22 cellular contexts compared by ENCODE assay signal in genomic region chr1:248140846-248141245, GRCh38. TPM values are rescaled to one million over a fixed set of nuclear protein-coding genes. Genes with fewer than 3 reads are reported as not detected.
DNase-seq lines count a peak whose midpoint lies in the region; ATAC-seq and TF ChIP-seq lines count a peak whose summit lies in the region.
"Had no signal": no experiment of that assay in that cellular context is flagged by ENCODE, and none has a peak within 500 bp of the region (broad histone marks: within the 10 kb centered on the region; RNA-seq: fewer than 3 reads in every experiment).

No MANE protein-coding gene starts in this region.

- TF ChIP-seq CTCF in RWPE2 (IDR thresholded peaks at IDR 0.05; ENCODE audit: poor library complexity, severe bottlenecking) (no peak), mammary epithelial cell (conservative IDR thresholded peaks at IDR 0.05 in 1 of 2, IDR thresholded peaks at IDR 0.05 in 1 of 2; ENCODE audit: extremely low read depth in 1 of 2, insufficient read depth in 1 of 2, low read depth in 1 of 2, low read length in 2 of 2) (no peak), MM.1S (IDR thresholded peaks at IDR 0.05; ENCODE audit: low read length) (no peak)

- H3K27ac ChIP-seq in RWPE2 (ENCODE audit: poor library complexity, severe bottlenecking) (peak overlapping the region; percentile 64), mammary epithelial cell (ENCODE audit: insufficient read depth, low read depth, low read length) (no peak overlapping the region), MM.1S (ENCODE audit: low read length) (no peak overlapping the region)

- dilution Hi-C loops in mammary epithelial cell (cut with HindIII; ENCODE audit: low sequenced_read_pairs), result no loop called here

- H3K4me3 ChIP-seq in RWPE2 (ENCODE audit: severe bottlenecking), result no peak overlapping the region
- no peak overlapping the region for H3K4me3 ChIP-seq in mammary epithelial cell (replicated peaks in 1 of 3; ENCODE audit: insufficient read depth in 1 of 3, low read depth in 2 of 3, low read length in 3 of 3)
- H3K4me3 ChIP-seq in MM.1S (ENCODE audit: low read length), result no peak overlapping the region
- H3K4me3 ChIP-seq: GM12878, GM23338 had no signal

- DNase-seq in ELR (ENCODE audit: low read depth), result peak; percentile 19
- DNase-seq in HT1080 (ENCODE audit: low read depth), result peak; percentile 55
- DNase-seq in RWPE2 (ENCODE audit: low spot score), result no peak
- peak; percentile 19 for DNase-seq in mammary epithelial cell
- DNase-seq in MM.1S, result no peak
- DNase-seq in activated naive CD8-positive, alpha-beta T cell treated with anti-CD3 and anti-CD28 coated beads for 36 hours, result no peak
- DNase-seq: 8988T; C1 segment of cervical spinal cord; Calu3; CD4-positive, alpha-beta memory T cell; COR-L47; DMS153; DND-41; GDM1; H9; HFFc6 had no signal

- no peaks in the 10 kb centered on the region for H3K9me2 ChIP-seq in MM.1S (replicated peaks; ENCODE audit: insufficient read depth, low read length)

- H3K27ac Mint-ChIP-seq in activated naive CD8-positive, alpha-beta T cell treated with anti-CD3 and anti-CD28 coated beads for 36 hours, result no peak overlapping the region
- H3K27ac Mint-ChIP-seq: CD4-positive, alpha-beta memory T cell; GM23338; H9; HFFc6 had no signal

- H3K36me3 ChIP-seq in RWPE2 (ENCODE audit: low read depth) (no peaks in the 10 kb centered on the region), mammary epithelial cell (ENCODE audit: insufficient read depth, low read length) (no peaks in the 10 kb centered on the region), MM.1S (replicated peaks; ENCODE audit: insufficient read depth, low read length) (no peaks in the 10 kb centered on the region)

- 36% methylated on average over 1 of the region's 1 CpG for WGBS in mammary epithelial cell (ENCODE audit: low coverage, missing lambda C conversion rate)

- intact Hi-C loops in mammary epithelial cell (cut with micrococcal nuclease), result no loop called here

- H3K4me1 Mint-ChIP-seq in activated naive CD8-positive, alpha-beta T cell treated with anti-CD3 and anti-CD28 coated beads for 36 hours, result no peaks in the 10 kb centered on the region
- H3K4me1 Mint-ChIP-seq: CD4-positive, alpha-beta memory T cell; GM23338; H9 had no signal

- in situ Hi-C loops in mammary epithelial cell (cut with MboI; ENCODE audit: low sequenced_read_pairs in 2 of 2), result no loop called here

- no peaks in the 10 kb centered on the region for H4K20me1 ChIP-seq in mammary epithelial cell (ENCODE audit: insufficient read depth, low read length)
- no peaks in the 10 kb centered on the region for H4K20me1 ChIP-seq in MM.1S (ENCODE audit: insufficient read depth, low read length)

- no peaks in the 10 kb centered on the region for H3F3A ChIP-seq in MM.1S (ENCODE audit: insufficient read depth, low read length)

- H3K4me3 Mint-ChIP-seq in activated naive CD8-positive, alpha-beta T cell treated with anti-CD3 and anti-CD28 coated beads for 36 hours, result no peak overlapping the region
- H3K4me3 Mint-ChIP-seq: CD4-positive, alpha-beta memory T cell; GM23338; H9; HFFc6 had no signal

- ATAC-seq in RWPE2 (ENCODE audit: low read depth) (peak; percentile 76), GM18909 (IDR thresholded peaks at IDR 0.05; ENCODE audit: poor library complexity, unreplicated experiment) (no peak)
- ATAC-seq: GM12878, GM23338 had no signal

- no peaks in the 10 kb centered on the region for H3K9me3 Mint-ChIP-seq in activated naive CD8-positive, alpha-beta T cell treated with anti-CD3 and anti-CD28 coated beads for 36 hours

- H3K9ac ChIP-seq in mammary epithelial cell (ENCODE audit: insufficient read depth, low read length) (no peak overlapping the region), MM.1S (ENCODE audit: low read length) (no peak overlapping the region)

- BruUV-seq in mammary epithelial cell (replicated peaks; lab: Mats Ljungman, UMichigan), result no TSS peak

- H3K27me3 ChIP-seq in RWPE2 (ENCODE audit: insufficient read depth, poor library complexity, severe bottlenecking) (no peaks in the 10 kb centered on the region), mammary epithelial cell (ENCODE audit: insufficient read depth, low read length) (no peaks in the 10 kb centered on the region), MM.1S (replicated peaks; ENCODE audit: insufficient read depth, low read length) (no peaks in the 10 kb centered on the region)

- H3K9me3 ChIP-seq in RWPE2 (ENCODE audit: severe bottlenecking), result no peaks in the 10 kb centered on the region
- H3K9me3 ChIP-seq in mammary epithelial cell (replicated peaks; ENCODE audit: insufficient read depth, low read length), result peaks cover 8% of the 10 kb centered on the region
- no peaks in the 10 kb centered on the region for H3K9me3 ChIP-seq in MM.1S (replicated peaks; ENCODE audit: insufficient read depth, low read length)

- peaks cover 6% of the 10 kb centered on the region for H3K27me3 Mint-ChIP-seq in activated naive CD8-positive, alpha-beta T cell treated with anti-CD3 and anti-CD28 coated beads for 36 hours
- H3K27me3 Mint-ChIP-seq: CD4-positive, alpha-beta memory T cell had no signal

- H3K4me2 ChIP-seq in mammary epithelial cell (ENCODE audit: insufficient read depth, low read depth, low read length) (no peak overlapping the region), MM.1S (ENCODE audit: low read depth, low read length) (no peak overlapping the region)
- H3K4me2 ChIP-seq: GM23338 had no signal

- H3K79me2 ChIP-seq in mammary epithelial cell (ENCODE audit: insufficient read depth, low read length) (no peaks in the 10 kb centered on the region), MM.1S (ENCODE audit: low read length) (no peaks in the 10 kb centered on the region)

- H2AFZ ChIP-seq in mammary epithelial cell (ENCODE audit: low read depth, low read length), result no peak overlapping the region
- H2AFZ ChIP-seq in MM.1S (ENCODE audit: low read length), result no peak overlapping the region
- H2AFZ ChIP-seq: GM23338 had no signal

- H3K4me1 ChIP-seq in RWPE2 (ENCODE audit: insufficient read depth, poor library complexity, severe bottlenecking) (peaks cover 11% of the 10 kb centered on the region), mammary epithelial cell (ENCODE audit: insufficient read depth, low read length) (no peaks in the 10 kb centered on the region), MM.1S (ENCODE audit: low read length) (peaks cover 8% of the 10 kb centered on the region)

- H3K36me3 Mint-ChIP-seq in activated naive CD8-positive, alpha-beta T cell treated with anti-CD3 and anti-CD28 coated beads for 36 hours, result no peaks in the 10 kb centered on the region
- H3K36me3 Mint-ChIP-seq: CD4-positive, alpha-beta memory T cell had no signal

- CTCF ChIA-PET in mammary epithelial cell (lab: Charles Lee; ENCODE audit: low non-redundant PET), result no interaction called here

RNA-seq across cellular contexts. Expression of gene OR2M5, which starts 4.1 kb away (rescaled TPM):
- not detected in 2 replicates for total RNA-seq in HT1080 (2014; rRNA removed; shearing (Covaris generic))
- polyA plus RNA-seq in HT1080 (2015; cell fraction: cytosol; rRNA removed), result not detected in 2 replicates
- not detected in 2 replicates for polyA plus RNA-seq in HT1080 (2015; cell fraction: nucleus; rRNA removed)
- not detected for total RNA-seq in mammary epithelial cell
- polyA plus RNA-seq in mammary epithelial cell, result not detected
- not detected for polyA minus RNA-seq in mammary epithelial cell
- not detected for total RNA-seq in activated naive CD8-positive, alpha-beta T cell treated with anti-CD3 and anti-CD28 coated beads for 36 hours
- total RNA-seq: A673; Calu3; CD4-positive, alpha-beta memory T cell; GM12878; GM23338; H4; H9; HFFc6 had no signal
- polyA plus RNA-seq: BJ; CD4-positive, alpha-beta memory T cell; GM12878; GM23338 had no signal

RNA-seq across cellular contexts. Expression of gene OR2M2, which starts 33.8 kb away (rescaled TPM):
- total RNA-seq in HT1080 (2014; rRNA removed; shearing (Covaris generic)), result not detected in 2 replicates
- polyA plus RNA-seq in HT1080 (2015; cell fraction: cytosol; rRNA removed), result 0.08 TPM in 1 of 2 replicates, not detected in the other
- not detected in 2 replicates for polyA plus RNA-seq in HT1080 (2015; cell fraction: nucleus; rRNA removed)
- total RNA-seq in mammary epithelial cell, result not detected
- not detected for polyA plus RNA-seq in mammary epithelial cell
- polyA minus RNA-seq in mammary epithelial cell, result not detected
- not detected for total RNA-seq in activated naive CD8-positive, alpha-beta T cell treated with anti-CD3 and anti-CD28 coated beads for 36 hours
- total RNA-seq: A673; Calu3; CD4-positive, alpha-beta memory T cell; GM12878; GM23338; H4; H9; HFFc6 had no signal
- polyA plus RNA-seq: BJ; CD4-positive, alpha-beta memory T cell; GM12878; GM23338 had no signal

RNA-seq across cellular contexts. Expression of gene OR2L13, which starts 45.9 kb away (rescaled TPM):
- total RNA-seq in HT1080 (2014; rRNA removed; shearing (Covaris generic)), result not detected in 2 replicates
- polyA plus RNA-seq in HT1080 (2015; cell fraction: cytosol; rRNA removed), result 0.03 TPM in 1 of 2 replicates, not detected in the other
- not detected in 2 replicates for polyA plus RNA-seq in HT1080 (2015; cell fraction: nucleus; rRNA removed)
- total RNA-seq in mammary epithelial cell, result not detected
- not detected for polyA plus RNA-seq in mammary epithelial cell
- not detected for polyA minus RNA-seq in mammary epithelial cell
- total RNA-seq in activated naive CD8-positive, alpha-beta T cell treated with anti-CD3 and anti-CD28 coated beads for 36 hours, result not detected
- total RNA-seq: A673, Calu3, GM12878, GM23338, H9, HFFc6 had no signal
- polyA plus RNA-seq: BJ; CD4-positive, alpha-beta memory T cell; GM12878; GM23338 had no signal

RNA-seq across cellular contexts. Expression of gene OR2M3, which starts 56.2 kb away (rescaled TPM):
- total RNA-seq in HT1080 (2014; rRNA removed; shearing (Covaris generic)), result 0.02 TPM in 1 of 2 replicates, not detected in the other
- not detected in 2 replicates for polyA plus RNA-seq in HT1080 (2015; cell fraction: cytosol; rRNA removed)
- polyA plus RNA-seq in HT1080 (2015; cell fraction: nucleus; rRNA removed), result 0.03 and 0.04 TPM in 2 replicates
- not detected for total RNA-seq in mammary epithelial cell
- polyA plus RNA-seq in mammary epithelial cell, result not detected
- not detected for polyA minus RNA-seq in mammary epithelial cell
- total RNA-seq in activated naive CD8-positive, alpha-beta T cell treated with anti-CD3 and anti-CD28 coated beads for 36 hours, result not detected
- total RNA-seq: Calu3; CD4-positive, alpha-beta memory T cell; GM12878; GM23338; H9 had no signal
- polyA plus RNA-seq: BJ; CD4-positive, alpha-beta memory T cell; GM23338 had no signal

Comparison
In these comparisons a context has a peak if more than half of its experiments do, and no peak if none do; other contexts are left out.
1. DNase-seq: peak in ELR (single experiment), HT1080 (single experiment) and mammary epithelial cell (single experiment); none in RWPE2 (single experiment), MM.1S (single experiment) and activated naive CD8-positive, alpha-beta T cell treated with anti-CD3 and anti-CD28 coated beads for 36 hours (single experiment).